In the genomic region with DNA sequence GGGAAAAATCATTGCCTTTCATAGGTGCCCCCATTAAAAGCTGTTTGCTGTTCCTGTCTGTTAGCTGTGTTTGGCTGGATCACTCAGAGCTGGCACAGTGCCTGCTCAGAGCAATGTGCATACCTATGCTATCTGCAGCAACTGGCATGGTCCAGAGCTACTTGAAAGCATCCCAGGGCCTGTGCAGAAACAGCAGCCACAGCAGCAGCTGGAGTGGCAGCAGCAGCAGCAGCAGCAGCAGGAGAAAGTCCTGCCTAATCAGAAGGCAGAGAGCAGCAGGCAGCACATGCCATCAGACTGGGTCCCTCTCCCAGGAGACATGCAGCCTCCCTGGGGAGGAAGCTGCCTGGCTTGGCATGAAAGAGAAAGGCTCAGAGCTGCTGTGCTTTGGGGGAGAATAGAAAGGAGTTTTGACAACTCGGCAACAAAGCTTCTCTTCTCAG, we compare ENCODE assay signal across 11 cellular contexts.
DNase-seq lines count a peak whose midpoint lies in the region; ATAC-seq and TF ChIP-seq lines count a peak whose summit lies in the region.
"Had no signal": no experiment of that assay in that cellular context is flagged by ENCODE, and none has a peak within 500 bp of the region (broad histone marks: within the 10 kb centered on the region; RNA-seq: fewer than 3 reads in every experiment).

No MANE protein-coding gene starts in this region.

- H3K4me3 Mint-ChIP-seq in immature natural killer cell, result no peak overlapping the region
- H3K4me3 Mint-ChIP-seq: CD14-positive monocyte had no signal

- H3K27me3 Mint-ChIP-seq in immature natural killer cell (ENCODE audit: low read depth in 3 of 3), result peaks cover 0 to 4% (median 2%) of the 10 kb centered on the region in 3 donors

- no peak overlapping the region for H3K27ac Mint-ChIP-seq in immature natural killer cell
- H3K27ac Mint-ChIP-seq: activated naive CD4-positive, alpha-beta T cell treated with anti-CD3 and anti-CD28 coated beads, Interleukin-2, amount 50 U/mL, for 72 hours; CD14-positive monocyte had no signal

- H3K4me1 Mint-ChIP-seq in immature natural killer cell, result no peaks in the 10 kb centered on the region
- H3K4me1 Mint-ChIP-seq: CD14-positive monocyte had no signal

- in situ Hi-C loops in Caki2 (cut with HindIII; ENCODE audit: low pct_unique_long_range_greater_than_20kb, low sequenced_read_pairs) (no loop called here), ACHN (cut with HindIII; ENCODE audit: low pct_ligation_motif_present, low pct_unique_long_range_greater_than_20kb, low sequenced_read_pairs) (no loop called here)

- peaks cover 0 to 1% (median 0%) of the 10 kb centered on the region in 6 donors for H3K9me3 Mint-ChIP-seq in immature natural killer cell
- H3K9me3 Mint-ChIP-seq: activated naive CD4-positive, alpha-beta T cell treated with anti-CD3 and anti-CD28 coated beads, Interleukin-2, amount 50 U/mL, for 72 hours had no signal

- DNase-seq in Caki2 (ENCODE audit: low read depth), result peak; percentile 47
- peak; percentile 52 for DNase-seq in left lobe of liver (ENCODE audit: low spot score)
- no peak for DNase-seq in ureter (ENCODE audit: low spot score)
- no peak for DNase-seq in immature natural killer cell
- no peak for DNase-seq in ACHN
- DNase-seq: activated CD4-positive, CD25-positive, alpha-beta regulatory T cell treated with anti-CD3 and anti-CD28 coated beads, Interleukin-2, amount 50 U/mL, for 72 hours had no signal

- ATAC-seq in HG02759 (IDR thresholded peaks at IDR 0.05; ENCODE audit: unreplicated experiment), result peak; percentile 31
- peak; percentile 82 for ATAC-seq in SK-N-SH treated with all-trans-retinoic acid at 6 μM for 48 hours
- peak; percentile 77 for ATAC-seq in left lobe of liver
- ATAC-seq in HG03108 (IDR thresholded peaks at IDR 0.05; ENCODE audit: unreplicated experiment), result no peak

- H3K36me3 Mint-ChIP-seq in immature natural killer cell, result no peaks in the 10 kb centered on the region
- H3K36me3 Mint-ChIP-seq: activated naive CD4-positive, alpha-beta T cell treated with anti-CD3 and anti-CD28 coated beads, Interleukin-2, amount 50 U/mL, for 72 hours; CD14-positive monocyte had no signal

TF ChIP-seq in SK-N-SH treated with all-trans-retinoic acid at 6 μM for 48 hours, 23 proteins besides CTCF, POLR2A, EP300 and RAD21:
- TF ChIP-seq ZFP3 (CRISPR knock-in tag; IDR thresholded peaks at IDR 0.05), result no peak
- TF ChIP-seq OSR1 (CRISPR knock-in tag; IDR thresholded peaks at IDR 0.05), result no peak
- TF ChIP-seq, protein P1, sequence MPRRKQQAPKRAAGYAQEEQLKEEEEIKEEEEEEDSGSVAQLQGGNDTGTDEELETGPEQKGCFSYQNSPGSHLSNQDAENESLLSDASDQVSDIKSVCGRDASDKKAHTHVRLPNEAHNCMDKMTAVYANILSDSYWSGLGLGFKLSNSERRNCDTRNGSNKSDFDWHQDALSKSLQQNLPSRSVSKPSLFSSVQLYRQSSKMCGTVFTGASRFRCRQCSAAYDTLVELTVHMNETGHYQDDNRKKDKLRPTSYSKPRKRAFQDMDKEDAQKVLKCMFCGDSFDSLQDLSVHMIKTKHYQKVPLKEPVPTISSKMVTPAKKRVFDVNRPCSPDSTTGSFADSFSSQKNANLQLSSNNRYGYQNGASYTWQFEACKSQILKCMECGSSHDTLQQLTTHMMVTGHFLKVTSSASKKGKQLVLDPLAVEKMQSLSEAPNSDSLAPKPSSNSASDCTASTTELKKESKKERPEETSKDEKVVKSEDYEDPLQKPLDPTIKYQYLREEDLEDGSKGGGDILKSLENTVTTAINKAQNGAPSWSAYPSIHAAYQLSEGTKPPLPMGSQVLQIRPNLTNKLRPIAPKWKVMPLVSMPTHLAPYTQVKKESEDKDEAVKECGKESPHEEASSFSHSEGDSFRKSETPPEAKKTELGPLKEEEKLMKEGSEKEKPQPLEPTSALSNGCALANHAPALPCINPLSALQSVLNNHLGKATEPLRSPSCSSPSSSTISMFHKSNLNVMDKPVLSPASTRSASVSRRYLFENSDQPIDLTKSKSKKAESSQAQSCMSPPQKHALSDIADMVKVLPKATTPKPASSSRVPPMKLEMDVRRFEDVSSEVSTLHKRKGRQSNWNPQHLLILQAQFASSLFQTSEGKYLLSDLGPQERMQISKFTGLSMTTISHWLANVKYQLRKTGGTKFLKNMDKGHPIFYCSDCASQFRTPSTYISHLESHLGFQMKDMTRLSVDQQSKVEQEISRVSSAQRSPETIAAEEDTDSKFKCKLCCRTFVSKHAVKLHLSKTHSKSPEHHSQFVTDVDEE (CRISPR knock-in tag; IDR thresholded peaks at IDR 0.05), result peak; percentile 51

Comparison
In these comparisons a context has a peak if more than half of its experiments do, and no peak if none do; other contexts are left out.
1. DNase-seq: peak in Caki2 (single experiment) and left lobe of liver (single experiment); none in ureter (single experiment), immature natural killer cell (0 of 3) and ACHN (single experiment).